ENCODE assay signal across 20 cellular contexts in the genomic region with DNA sequence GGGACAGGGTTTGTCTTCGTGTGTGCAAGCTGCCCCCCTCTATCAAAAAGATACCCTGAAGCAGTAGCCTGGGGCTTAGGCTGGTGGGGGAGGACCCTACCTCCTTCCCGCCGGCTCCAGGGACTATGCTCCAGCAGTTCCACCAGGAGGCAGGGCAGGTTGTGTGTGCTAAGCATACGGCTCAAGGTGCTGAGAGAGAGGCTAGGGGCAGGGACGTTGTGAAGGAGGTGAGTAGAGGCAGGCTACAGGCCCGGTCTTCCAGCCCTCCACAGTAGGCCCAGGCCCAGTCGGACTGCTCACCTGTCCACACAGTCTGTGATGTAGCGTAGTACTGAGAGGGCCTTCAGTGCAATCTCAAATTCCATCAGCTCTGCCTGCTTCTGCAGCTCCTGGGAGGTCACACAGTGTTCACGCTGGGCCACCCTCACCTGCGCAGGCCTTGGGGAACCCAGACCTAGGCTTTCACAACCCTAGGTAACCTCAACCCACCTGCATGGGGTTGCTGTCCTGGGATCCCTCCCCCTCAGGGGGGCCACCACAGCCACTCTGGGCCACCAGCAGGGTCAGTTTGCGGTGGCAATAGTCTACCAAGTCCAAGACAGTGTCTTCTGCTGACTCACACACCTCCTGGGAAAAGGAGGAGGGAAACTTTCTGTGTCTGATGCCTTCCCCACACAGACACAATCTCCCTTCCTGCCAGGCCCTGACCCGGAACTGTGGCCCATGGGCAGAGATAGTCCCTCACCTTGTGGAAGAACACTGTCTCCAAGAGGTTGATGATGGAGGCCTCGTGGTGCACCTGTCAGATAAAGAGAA. TPM values are rescaled to one million over a fixed set of nuclear protein-coding genes. Genes with fewer than 3 reads are reported as not detected.
A peak's percentile ranks its signal among the peaks of the same experiment; 100 is the strongest.
DNase-seq lines count a peak whose midpoint lies in the region; ATAC-seq and TF ChIP-seq lines count a peak whose summit lies in the region.
"Had no signal": no experiment of that assay in that cellular context is flagged by ENCODE, and none has a peak within 500 bp of the region (broad histone marks: within the 10 kb centered on the region; RNA-seq: fewer than 3 reads in every experiment).

No MANE protein-coding gene starts in this region.

- H3K4me1 ChIP-seq in spleen: peaks cover 37 to 93% (median 72%) of the 10 kb centered on the region in 6 donors

- intact Hi-C loops in spleen (cut with DNase I; ENCODE audit: low total_unique reads): no loop called here

- H3K36me3 Mint-ChIP-seq in activated naive CD8-positive, alpha-beta T cell: no peaks in the 10 kb centered on the region
- H3K36me3 Mint-ChIP-seq in activated naive CD8-positive, alpha-beta T cell treated with anti-CD3 and anti-CD28 coated beads, Interleukin-2, amount 50 U/mL, for 24 hours (ENCODE audit: low read depth): peaks cover 22% of the 10 kb centered on the region

- H3K4me1 Mint-ChIP-seq in activated naive CD8-positive, alpha-beta T cell (ENCODE audit: low read depth): peaks cover 49% of the 10 kb centered on the region
- peaks cover 46% of the 10 kb centered on the region for H3K4me1 Mint-ChIP-seq in activated naive CD8-positive, alpha-beta T cell treated with anti-CD3 and anti-CD28 coated beads, Interleukin-2, amount 50 U/mL, for 24 hours

- TF ChIP-seq CTCF in RWPE1 (conservative IDR thresholded peaks at IDR 0.05; ENCODE audit: low read depth): no peak
- TF ChIP-seq CTCF in fibroblast of pulmonary artery (IDR thresholded peaks at IDR 0.05; ENCODE audit: low read length, missing control alignments): peak; percentile 6
- TF ChIP-seq CTCF in spleen (IDR thresholded peaks at IDR 0.05 in 8 of 11, conservative IDR thresholded peaks at IDR 0.05 in 3 of 11): no peak

- H3K9me3 ChIP-seq in spleen: no peaks in the 10 kb centered on the region
- H3K9me3 ChIP-seq: esophagus muscularis mucosa, SJSA1 had no signal

- no peak overlapping the region for H3K4me3 ChIP-seq in fibroblast of pulmonary artery (replicated peaks; ENCODE audit: low read depth, low read length)
- H3K4me3 ChIP-seq in spleen: no peak overlapping the region
- H3K4me3 ChIP-seq: dorsolateral prefrontal cortex, esophagus muscularis mucosa, SJSA1 had no signal

- peaks cover 0 to 8% (median 7%) of the 10 kb centered on the region in 6 donors for H3K36me3 ChIP-seq in spleen

- CTCF ChIA-PET in RWPE1 (lab: Yijun Ruan, JAX): interaction anchor here (1.0 kb wide), 1 partner anchor 10 kb away, joined by 4 read pairs; no protein-coding TSS in a partner anchor

- H3K9me3 Mint-ChIP-seq in activated naive CD8-positive, alpha-beta T cell (ENCODE audit: low read depth): no peaks in the 10 kb centered on the region
- H3K9me3 Mint-ChIP-seq in activated naive CD8-positive, alpha-beta T cell treated with anti-CD3 and anti-CD28 coated beads, Interleukin-2, amount 50 U/mL, for 24 hours: no peaks in the 10 kb centered on the region
- H3K9me3 Mint-ChIP-seq: activated naive CD4-positive, alpha-beta T cell treated with anti-CD3 and anti-CD28 coated beads for 36 hours had no signal

- 80 to 95% (median 85%) methylated on average over 12 to 13 of the region's 13 CpGs for WGBS in spleen, 5 donors

- no peaks in the 10 kb centered on the region for H3K27me3 Mint-ChIP-seq in activated naive CD8-positive, alpha-beta T cell
- H3K27me3 Mint-ChIP-seq in activated naive CD8-positive, alpha-beta T cell treated with anti-CD3 and anti-CD28 coated beads, Interleukin-2, amount 50 U/mL, for 24 hours: no peaks in the 10 kb centered on the region

- H3K4me3 Mint-ChIP-seq in activated naive CD8-positive, alpha-beta T cell: no peak overlapping the region
- no peak overlapping the region for H3K4me3 Mint-ChIP-seq in activated naive CD8-positive, alpha-beta T cell treated with anti-CD3 and anti-CD28 coated beads, Interleukin-2, amount 50 U/mL, for 24 hours
- H3K4me3 Mint-ChIP-seq: activated naive CD4-positive, alpha-beta T cell treated with anti-CD3 and anti-CD28 coated beads for 36 hours; brain had no signal

- H3K27ac ChIP-seq in RWPE1 (peak overlapping the region; percentile 98), spleen (peak overlapping the region in 3 of 8 donors; percentile 97 to 99 (median 99))
- H3K27ac ChIP-seq: dorsolateral prefrontal cortex, esophagus muscularis mucosa, SJSA1 had no signal

- H3K27ac Mint-ChIP-seq in activated naive CD8-positive, alpha-beta T cell: peak overlapping the region; percentile 28
- H3K27ac Mint-ChIP-seq in activated naive CD8-positive, alpha-beta T cell treated with anti-CD3 and anti-CD28 coated beads, Interleukin-2, amount 50 U/mL, for 24 hours: no peak overlapping the region
- H3K27ac Mint-ChIP-seq: activated naive CD4-positive, alpha-beta T cell treated with anti-CD3 and anti-CD28 coated beads for 36 hours; brain had no signal

- ATAC-seq in activated naive CD8-positive, alpha-beta T cell treated with anti-CD3 and anti-CD28 coated beads, Interleukin-2, amount 50 U/mL, for 24 hours: no peak
- no peak for ATAC-seq in GM19452 (IDR thresholded peaks at IDR 0.05; ENCODE audit: unreplicated experiment)

- no peaks in the 10 kb centered on the region for H3K27me3 ChIP-seq in spleen (replicated peaks in 1 of 7)
- H3K27me3 ChIP-seq: dorsolateral prefrontal cortex, SJSA1 had no signal

- DNase-seq in activated naive CD8-positive, alpha-beta T cell treated with anti-CD3 and anti-CD28 coated beads, Interleukin-2, amount 50 U/mL, for 24 hours: no peak
- DNase-seq in RWPE1 (ENCODE audit: low spot score) (no peak), fibroblast of pulmonary artery (ENCODE audit: low read depth) (no peak), spleen (peak; percentile 80), hippocampal formation (lab: John Stamatoyannopoulos, UW) (no peak), kidney glomerular epithelial cell (lab: John Stamatoyannopoulos, UW) (no peak)
- DNase-seq: activated naive CD4-positive, alpha-beta T cell treated with anti-CD3 and anti-CD28 coated beads for 36 hours; DND-41; dorsolateral prefrontal cortex; head of caudate nucleus; midbrain; NCI-H2029 treated with DMSO at 0.1 percent for 48 hours; NCI-H510A treated with DMSO at 0.1 percent for 48 hours; stimulated activated CD4-positive, alpha-beta T cell treated with anti-CD3 and anti-CD28 coated beads, Interleukin-4, amount 100 ng/mL, for 24 hours; stimulated activated CD8-positive, alpha-beta memory T cell treated with anti-CD3 and anti-CD28 coated beads, Interleukin-4, amount 100 ng/mL, for 48 hours had no signal

- POLR2A ChIA-PET in RWPE1 (lab: Yijun Ruan, JAX; ENCODE audit: low non-redundant PET): no interaction called here

- TF ChIP-seq POLR2A in spleen (IDR thresholded peaks at IDR 0.05): no peak

RNA-seq across cellular contexts. Expression of a gene that starts 2.4 kb away (rescaled TPM):
- 100 to 1,000 TPM in 1 of 7 donors, 10 to 100 TPM in 6; 48.3 to 113 (median 63.3) TPM for total RNA-seq in spleen
- polyA plus RNA-seq in spleen: 10 to 100 TPM; 59.3 to 83.7 (median 81.4) TPM

RNA-seq across cellular contexts. Expression of a gene that starts 2.5 kb away (rescaled TPM):
- total RNA-seq in spleen: 1 to 10 TPM in 3 of 7 donors, under 1 TPM in 3, not detected in 1; 0.60 to 2.2 (median 1.1) TPM
- 1 to 10 TPM in 2 of 3 donors, under 1 TPM in 1; 0.56 to 2.1 (median 1.6) TPM for polyA plus RNA-seq in spleen

RNA-seq across cellular contexts. Expression of a gene that starts 7.5 kb away (rescaled TPM):
- total RNA-seq in spleen: 10 to 100 TPM; 17.8 to 31.2 (median 22.7) TPM
- 10 to 100 TPM; 22.1 to 28.2 (median 23.0) TPM for polyA plus RNA-seq in spleen

RNA-seq across cellular contexts. Expression of a gene that starts 7.6 kb away (rescaled TPM):
- total RNA-seq in spleen: 10 to 100 TPM; 18.7 to 33.7 (median 24.9) TPM
- polyA plus RNA-seq in spleen: 10 to 100 TPM; 26.8 to 35.2 (median 27.2) TPM

RNA-seq across cellular contexts. Expression of a gene that starts 15.0 kb away (rescaled TPM):
- total RNA-seq in spleen: 10 to 100 TPM; 19.4 to 33.6 (median 24.4) TPM
- polyA plus RNA-seq in spleen: 10 to 100 TPM; 20.6 to 36.5 (median 34.4) TPM
